ENCODE assay signal across 1 cellular context in genomic region chr5:104189909-104190308, GRCh38.
TF ChIP-seq lines count a peak whose summit lies in the region.

No MANE protein-coding gene starts in this region.

TF ChIP-seq in SK-N-SH, 30 proteins besides CTCF, POLR2A, EP300 and RAD21 (continued from another document):
- TF ChIP-seq JUND (IDR thresholded peaks at IDR 0.05) = peak; percentile 93
- no peak for TF ChIP-seq TAF1 (IDR thresholded peaks at IDR 0.05; ENCODE audit: borderline replicate concordance, low read depth, low read length)
- no peak for TF ChIP-seq REST (IDR thresholded peaks at IDR 0.05; ENCODE audit: low read depth, low read length)
- TF ChIP-seq FOSL2 (IDR thresholded peaks at IDR 0.05; ENCODE audit: borderline replicate concordance, low read depth) = peak; percentile 75; the same call in 1 of the 2 replicates
- peak; percentile 70 for TF ChIP-seq MAX (IDR thresholded peaks at IDR 0.05; ENCODE audit: low read depth)
- no peak for TF ChIP-seq IRF3 (IDR thresholded peaks at IDR 0.05; ENCODE audit: low read depth, low read length)
- TF ChIP-seq USF2 (IDR thresholded peaks at IDR 0.05; ENCODE audit: borderline replicate concordance, low read depth, low read length) = no peak
